2 cellular contexts compared by ENCODE assay signal in the genomic region with DNA sequence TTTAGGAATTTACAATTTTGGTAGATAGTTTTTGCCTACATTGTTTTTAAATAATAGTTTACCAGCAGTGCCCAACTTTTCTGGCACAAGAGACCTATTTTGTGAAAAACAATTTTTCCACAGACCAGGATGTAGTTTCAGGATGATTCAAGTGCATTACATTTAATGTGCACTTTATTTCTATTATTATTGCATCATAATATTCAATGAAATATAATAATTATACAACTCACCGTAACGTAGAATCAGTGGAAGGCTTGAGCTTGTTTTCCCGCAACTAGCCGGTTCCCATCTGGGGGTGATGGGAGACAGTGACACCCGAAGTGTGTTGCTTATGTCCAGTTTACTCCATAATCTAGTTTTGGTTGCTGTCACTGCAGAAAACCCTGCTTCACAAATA.
TF ChIP-seq lines count a peak whose summit lies in the region.

No MANE protein-coding gene starts in this region.

TF ChIP-seq in IMR-90, 13 proteins besides CTCF, POLR2A, EP300 and RAD21:
- TF ChIP-seq CEBPB (IDR thresholded peaks at IDR 0.05; ENCODE audit: low read depth, low read length) (0 out of 2 replicates have a peak, but pooled peaks have one; percentile 33), MAZ (IDR thresholded peaks at IDR 0.05; ENCODE audit: borderline replicate concordance, low read depth, low read length) (no peak)

TF ChIP-seq in K562, 482 proteins besides CTCF, POLR2A, EP300 and RAD21:
- TF ChIP-seq SUPT5H (IDR thresholded peaks at IDR 0.05), result no peak
- TF ChIP-seq, protein P1, sequence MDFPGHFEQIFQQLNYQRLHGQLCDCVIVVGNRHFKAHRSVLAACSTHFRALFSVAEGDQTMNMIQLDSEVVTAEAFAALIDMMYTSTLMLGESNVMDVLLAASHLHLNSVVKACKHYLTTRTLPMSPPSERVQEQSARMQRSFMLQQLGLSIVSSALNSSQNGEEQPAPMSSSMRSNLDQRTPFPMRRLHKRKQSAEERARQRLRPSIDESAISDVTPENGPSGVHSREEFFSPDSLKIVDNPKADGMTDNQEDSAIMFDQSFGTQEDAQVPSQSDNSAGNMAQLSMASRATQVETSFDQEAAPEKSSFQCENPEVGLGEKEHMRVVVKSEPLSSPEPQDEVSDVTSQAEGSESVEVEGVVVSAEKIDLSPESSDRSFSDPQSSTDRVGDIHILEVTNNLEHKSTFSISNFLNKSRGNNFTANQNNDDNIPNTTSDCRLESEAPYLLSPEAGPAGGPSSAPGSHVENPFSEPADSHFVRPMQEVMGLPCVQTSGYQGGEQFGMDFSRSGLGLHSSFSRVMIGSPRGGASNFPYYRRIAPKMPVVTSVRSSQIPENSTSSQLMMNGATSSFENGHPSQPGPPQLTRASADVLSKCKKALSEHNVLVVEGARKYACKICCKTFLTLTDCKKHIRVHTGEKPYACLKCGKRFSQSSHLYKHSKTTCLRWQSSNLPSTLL (IDR thresholded peaks at IDR 0.05), result no peak
- TF ChIP-seq RAD51 (IDR thresholded peaks at IDR 0.05; ENCODE audit: borderline replicate concordance, low read depth), result no peak
- no peak for TF ChIP-seq CEBPG (CRISPR knock-in tag; IDR thresholded peaks at IDR 0.05)
- peak; percentile 25 to 84; a peak in 3 of 4 replicates for TF ChIP-seq CEBPG (tag; conservative IDR thresholded peaks at IDR 0.05 in 1 of 2, IDR thresholded peaks at IDR 0.05 in 1 of 2)
- TF ChIP-seq, protein P2, sequence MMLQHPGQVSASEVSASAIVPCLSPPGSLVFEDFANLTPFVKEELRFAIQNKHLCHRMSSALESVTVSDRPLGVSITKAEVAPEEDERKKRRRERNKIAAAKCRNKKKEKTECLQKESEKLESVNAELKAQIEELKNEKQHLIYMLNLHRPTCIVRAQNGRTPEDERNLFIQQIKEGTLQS (IDR thresholded peaks at IDR 0.05), result peak; percentile 37; the same call in 1 of the 2 replicates
- TF ChIP-seq, protein P2 (CRISPR knock-in tag; conservative IDR thresholded peaks at IDR 0.05), result no peak
